ENCODE assay signal across 8 cellular contexts in the genomic region with DNA sequence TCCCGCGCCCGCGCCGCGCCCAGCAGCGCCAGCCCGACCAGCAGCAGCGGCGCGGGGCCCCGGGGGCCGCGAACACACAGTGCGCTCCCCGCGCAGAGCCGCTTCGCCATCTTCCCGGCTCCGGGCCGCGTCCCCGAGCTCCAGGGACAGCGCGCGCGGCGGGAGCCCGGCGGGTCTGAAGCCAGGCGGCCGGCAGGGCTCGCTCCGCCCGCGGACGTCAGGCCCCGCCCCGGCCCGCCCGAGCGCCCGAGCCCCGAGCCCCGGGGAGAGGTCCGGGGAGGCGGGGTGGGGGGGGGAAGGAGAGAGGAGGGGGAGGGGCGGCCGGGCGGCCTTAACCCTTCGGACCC. TPM values are rescaled to one million over a fixed set of nuclear protein-coding genes. Genes with fewer than 3 reads are reported as not detected.
A peak's percentile ranks its signal among the peaks of the same experiment; 100 is the strongest.
DNase-seq lines count a peak whose midpoint lies in the region; ATAC-seq and TF ChIP-seq lines count a peak whose summit lies in the region.

A gene with protein sequence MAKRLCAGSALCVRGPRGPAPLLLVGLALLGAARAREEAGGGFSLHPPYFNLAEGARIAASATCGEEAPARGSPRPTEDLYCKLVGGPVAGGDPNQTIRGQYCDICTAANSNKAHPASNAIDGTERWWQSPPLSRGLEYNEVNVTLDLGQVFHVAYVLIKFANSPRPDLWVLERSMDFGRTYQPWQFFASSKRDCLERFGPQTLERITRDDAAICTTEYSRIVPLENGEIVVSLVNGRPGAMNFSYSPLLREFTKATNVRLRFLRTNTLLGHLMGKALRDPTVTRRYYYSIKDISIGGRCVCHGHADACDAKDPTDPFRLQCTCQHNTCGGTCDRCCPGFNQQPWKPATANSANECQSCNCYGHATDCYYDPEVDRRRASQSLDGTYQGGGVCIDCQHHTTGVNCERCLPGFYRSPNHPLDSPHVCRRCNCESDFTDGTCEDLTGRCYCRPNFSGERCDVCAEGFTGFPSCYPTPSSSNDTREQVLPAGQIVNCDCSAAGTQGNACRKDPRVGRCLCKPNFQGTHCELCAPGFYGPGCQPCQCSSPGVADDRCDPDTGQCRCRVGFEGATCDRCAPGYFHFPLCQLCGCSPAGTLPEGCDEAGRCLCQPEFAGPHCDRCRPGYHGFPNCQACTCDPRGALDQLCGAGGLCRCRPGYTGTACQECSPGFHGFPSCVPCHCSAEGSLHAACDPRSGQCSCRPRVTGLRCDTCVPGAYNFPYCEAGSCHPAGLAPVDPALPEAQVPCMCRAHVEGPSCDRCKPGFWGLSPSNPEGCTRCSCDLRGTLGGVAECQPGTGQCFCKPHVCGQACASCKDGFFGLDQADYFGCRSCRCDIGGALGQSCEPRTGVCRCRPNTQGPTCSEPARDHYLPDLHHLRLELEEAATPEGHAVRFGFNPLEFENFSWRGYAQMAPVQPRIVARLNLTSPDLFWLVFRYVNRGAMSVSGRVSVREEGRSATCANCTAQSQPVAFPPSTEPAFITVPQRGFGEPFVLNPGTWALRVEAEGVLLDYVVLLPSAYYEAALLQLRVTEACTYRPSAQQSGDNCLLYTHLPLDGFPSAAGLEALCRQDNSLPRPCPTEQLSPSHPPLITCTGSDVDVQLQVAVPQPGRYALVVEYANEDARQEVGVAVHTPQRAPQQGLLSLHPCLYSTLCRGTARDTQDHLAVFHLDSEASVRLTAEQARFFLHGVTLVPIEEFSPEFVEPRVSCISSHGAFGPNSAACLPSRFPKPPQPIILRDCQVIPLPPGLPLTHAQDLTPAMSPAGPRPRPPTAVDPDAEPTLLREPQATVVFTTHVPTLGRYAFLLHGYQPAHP (N-terminal part only) (minus strand): TSS at position 177 of the 347 bp plus-strand sequence. CDS start 67 bp downstream, at position 110.

- TF ChIP-seq POLR2A in transverse colon (IDR thresholded peaks at IDR 0.05) = no peak

- no peak for TF ChIP-seq EP300 in transverse colon (IDR thresholded peaks at IDR 0.05; ENCODE audit: low read depth)

- H3K9me3 ChIP-seq in effector memory CD4-positive, alpha-beta T cell (ENCODE audit: control insufficient read depth, low read length) = no peaks in the 10 kb centered on the region
- H3K9me3 ChIP-seq in transverse colon = no peaks in the 10 kb centered on the region

- in situ Hi-C loops in ACHN (cut with HindIII; ENCODE audit: low pct_ligation_motif_present, low pct_unique_long_range_greater_than_20kb, low sequenced_read_pairs) = no loop called here
- in situ Hi-C loops in transverse colon (cut with MboI; ENCODE audit: low pct_ligation_motif_present in 1 of 4, low pct_unique_long_range_greater_than_20kb in 1 of 4, low sequenced_read_pairs in 3 of 4) = no loop called here

- H3K4me3 ChIP-seq in effector memory CD4-positive, alpha-beta T cell (ENCODE audit: insufficient read depth, low read depth, low read length, poor library complexity, severe bottlenecking) = peak within 1 kb of the TSS; percentile 53
- peak within 1 kb of the TSS; percentile 43 to 92 (median 70) for H3K4me3 ChIP-seq in transverse colon

- no peak within 1 kb of the TSS for H3K27ac ChIP-seq in effector memory CD4-positive, alpha-beta T cell (ENCODE audit: insufficient read depth, low read length, poor library complexity, severe bottlenecking)
- peak within 1 kb of the TSS; percentile 86 to 97 (median 88) for H3K27ac ChIP-seq in transverse colon

- H3K4me1 ChIP-seq in effector memory CD4-positive, alpha-beta T cell (ENCODE audit: control insufficient read depth, insufficient read depth, low read length, poor library complexity, severe bottlenecking) = peaks cover 16% of the 10 kb centered on the region
- peaks cover 44 to 80% (median 64%) of the 10 kb centered on the region in 4 donors for H3K4me1 ChIP-seq in transverse colon

- DNase-seq in ACHN = peak; percentile 39
- peak; percentile 56 for DNase-seq in RKO (ENCODE audit: low spot score)
- DNase-seq in effector memory CD4-positive, alpha-beta T cell = no peak
- DNase-seq in medulla oblongata (ENCODE audit: extremely low spot score) = peak; percentile 35
- peak; percentile 69 for DNase-seq in transverse colon
- DNase-seq in DMS153 (lab: John Stamatoyannopoulos, UW) = no peak

- ATAC-seq in GM18502 (IDR thresholded peaks at IDR 0.05; ENCODE audit: poor library complexity, unreplicated experiment) (peak; percentile 37), GM18511 (IDR thresholded peaks at IDR 0.05; ENCODE audit: unreplicated experiment) (no peak)

- WGBS in transverse colon (ENCODE audit: low coverage in 1 of 2), 2 donors = 0% methylated on average over 15 of the region's 52 CpGs; no CpG with 5 or more reads in 1 of the 2 donors

- intact Hi-C loops in transverse colon (cut with DNase I; ENCODE audit: low total_unique reads) = no loop called here

- H3K36me3 ChIP-seq in effector memory CD4-positive, alpha-beta T cell (ENCODE audit: control insufficient read depth, insufficient read depth, low read length) = no peaks in the 10 kb centered on the region
- no peaks in the 10 kb centered on the region for H3K36me3 ChIP-seq in transverse colon

- TF ChIP-seq CTCF in transverse colon (IDR thresholded peaks at IDR 0.05) = no peak

- peaks cover 43% of the 10 kb centered on the region for H3K27me3 ChIP-seq in effector memory CD4-positive, alpha-beta T cell (replicated peaks; ENCODE audit: control insufficient read depth, insufficient read depth, low read length, poor library complexity, severe bottlenecking)
- H3K27me3 ChIP-seq in transverse colon = peaks cover 59% of the 10 kb centered on the region

RNA-seq across cellular contexts. Expression of the gene that starts here (rescaled TPM):
- total RNA-seq in transverse colon = 100 to 1,000 TPM in 2 of 4 donors, 10 to 100 TPM in 2; 33.2 to 269 (median 91.3) TPM

Comparison
In these comparisons a context has a peak if more than half of its experiments do, and no peak if none do; other contexts are left out.
1. DNase-seq: peak in ACHN (single experiment), RKO (single experiment), medulla oblongata (single experiment) and transverse colon (single experiment); none in effector memory CD4-positive, alpha-beta T cell (0 of 3) and DMS153 (single experiment).